Comparison of ENCODE assay signal across 15 cellular contexts in the genomic region with DNA sequence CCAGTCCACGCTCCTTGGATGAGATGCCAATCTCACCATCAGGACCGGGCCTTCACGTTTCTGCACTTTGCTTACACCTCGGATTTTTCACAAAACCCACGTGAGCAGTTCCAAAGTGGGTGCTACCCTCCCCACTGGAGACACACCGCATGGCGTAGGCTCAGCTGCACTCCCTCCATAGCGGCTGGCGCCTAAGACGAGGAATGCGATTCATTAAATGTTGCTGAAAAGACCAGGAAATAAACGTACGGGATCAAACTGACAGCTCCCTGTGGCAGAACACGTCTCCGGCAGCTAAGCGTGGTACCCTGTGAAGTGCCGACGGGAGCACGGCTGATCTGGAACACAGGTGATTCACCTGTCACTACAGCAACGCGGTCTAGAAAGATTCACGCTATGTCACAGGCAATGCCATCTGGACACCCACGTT.
DNase-seq lines count a peak whose midpoint lies in the region; ATAC-seq and TF ChIP-seq lines count a peak whose summit lies in the region.
"Had no signal": no experiment of that assay in that cellular context is flagged by ENCODE, and none has a peak within 500 bp of the region (broad histone marks: within the 10 kb centered on the region; RNA-seq: fewer than 3 reads in every experiment).

No MANE protein-coding gene starts in this region.

- no peak for TF ChIP-seq CTCF in adrenal gland (IDR thresholded peaks at IDR 0.05)

- H3K4me2 ChIP-seq in BLaER1, result peak overlapping the region; percentile 68

- H4K20me1 ChIP-seq in BLaER1, result peaks cover 80% of the 10 kb centered on the region

- H3K9me3 ChIP-seq in BLaER1, result no peaks in the 10 kb centered on the region
- no peaks in the 10 kb centered on the region for H3K9me3 ChIP-seq in adrenal gland (replicated peaks in 1 of 3)
- H3K9me3 ChIP-seq: BE2C, Peyer's patch had no signal

- H3K4me3 ChIP-seq in BLaER1 (no peak overlapping the region), adrenal gland (no peak overlapping the region), rectal smooth muscle tissue (ENCODE audit: low read length) (no peak overlapping the region)
- H3K4me3 ChIP-seq: GM23248, Peyer's patch had no signal

- peak in 4 of 7 donors; percentile 7 to 50 (median 18) for DNase-seq in adrenal gland
- DNase-seq in head of caudate nucleus, result peak in 37 of 42 donors; percentile 44 to 93 (median 75)
- DNase-seq in NK-92 (lab: John Stamatoyannopoulos, UW; ENCODE audit: unreplicated experiment), result no peak
- DNase-seq in NCI-H2107 (lab: John Stamatoyannopoulos, UW), result no peak
- DNase-seq: activated CD4-positive, alpha-beta T cell treated with anti-CD3 and anti-CD28 coated beads for 36 hours; activated naive CD4-positive, alpha-beta T cell; activated naive CD8-positive, alpha-beta T cell treated with anti-CD3 and anti-CD28 coated beads, Interleukin-2, amount 50 U/mL, for 24 hours; cerebellar nuclear complex; GM23248; naive thymus-derived CD8-positive, alpha-beta T cell had no signal

- ATAC-seq in GM21526 (IDR thresholded peaks at IDR 0.05; ENCODE audit: low FRiP score, unreplicated experiment), result no peak
- ATAC-seq: activated CD4-positive, alpha-beta T cell treated with anti-CD3 and anti-CD28 coated beads for 36 hours; activated naive CD8-positive, alpha-beta T cell treated with anti-CD3 and anti-CD28 coated beads, Interleukin-2, amount 50 U/mL, for 24 hours; naive thymus-derived CD8-positive, alpha-beta T cell had no signal

- no peak overlapping the region for H3K9ac ChIP-seq in BLaER1
- H3K9ac ChIP-seq in rectal smooth muscle tissue (ENCODE audit: low read length), result no peak overlapping the region
- H3K9ac ChIP-seq: GM23248 had no signal

- H3K4me1 ChIP-seq in BLaER1 (peaks cover 54% of the 10 kb centered on the region), adrenal gland (replicated peaks in 1 of 2) (peaks cover 0 to 18% of the 10 kb centered on the region in 2 donors), rectal smooth muscle tissue (ENCODE audit: control insufficient read depth, insufficient read depth, low read length) (peaks cover 22% of the 10 kb centered on the region)
- H3K4me1 ChIP-seq: Peyer's patch had no signal

- 0 out of 2 replicates have a peak overlapping the region, but pooled peaks have one; percentile 13 for H3K27ac ChIP-seq in BLaER1
- peak overlapping the region in 1 of 5 donors; percentile 38 for H3K27ac ChIP-seq in adrenal gland
- H3K27ac ChIP-seq in rectal smooth muscle tissue (ENCODE audit: low read depth, low read length), result peak overlapping the region; percentile 28
- H3K27ac ChIP-seq: GM23248, Peyer's patch had no signal

- 94 to 97% (median 96%) methylated on average over 23 of the region's 23 CpGs for WGBS in adrenal gland, 4 donors

- H3K27me3 ChIP-seq in BLaER1, result no peaks in the 10 kb centered on the region
- no peaks in the 10 kb centered on the region for H3K27me3 ChIP-seq in adrenal gland
- H3K27me3 ChIP-seq in rectal smooth muscle tissue (ENCODE audit: control insufficient read depth, insufficient read depth, low read length), result no peaks in the 10 kb centered on the region
- H3K27me3 ChIP-seq: BE2C, Peyer's patch had no signal

- no peak for TF ChIP-seq POLR2A in adrenal gland (IDR thresholded peaks at IDR 0.05)

- intact Hi-C loops in adrenal gland (cut with DNase I) (no loop called here), head of caudate nucleus (cut with DNase I) (no loop called here)

- H3K36me3 ChIP-seq in BLaER1 (peaks cover 51% of the 10 kb centered on the region), adrenal gland (replicated peaks in 1 of 2) (no peaks in the 10 kb centered on the region), rectal smooth muscle tissue (ENCODE audit: control insufficient read depth, insufficient read depth, low read length) (no peaks in the 10 kb centered on the region)
- H3K36me3 ChIP-seq: BE2C, Peyer's patch had no signal

Comparison
In these comparisons a context has a peak if more than half of its experiments do, and no peak if none do; other contexts are left out.
1. DNase-seq: peak in adrenal gland (4 of 7) and head of caudate nucleus (37 of 42); none in NK-92 (single experiment) and NCI-H2107 (single experiment).